In the genomic region with DNA sequence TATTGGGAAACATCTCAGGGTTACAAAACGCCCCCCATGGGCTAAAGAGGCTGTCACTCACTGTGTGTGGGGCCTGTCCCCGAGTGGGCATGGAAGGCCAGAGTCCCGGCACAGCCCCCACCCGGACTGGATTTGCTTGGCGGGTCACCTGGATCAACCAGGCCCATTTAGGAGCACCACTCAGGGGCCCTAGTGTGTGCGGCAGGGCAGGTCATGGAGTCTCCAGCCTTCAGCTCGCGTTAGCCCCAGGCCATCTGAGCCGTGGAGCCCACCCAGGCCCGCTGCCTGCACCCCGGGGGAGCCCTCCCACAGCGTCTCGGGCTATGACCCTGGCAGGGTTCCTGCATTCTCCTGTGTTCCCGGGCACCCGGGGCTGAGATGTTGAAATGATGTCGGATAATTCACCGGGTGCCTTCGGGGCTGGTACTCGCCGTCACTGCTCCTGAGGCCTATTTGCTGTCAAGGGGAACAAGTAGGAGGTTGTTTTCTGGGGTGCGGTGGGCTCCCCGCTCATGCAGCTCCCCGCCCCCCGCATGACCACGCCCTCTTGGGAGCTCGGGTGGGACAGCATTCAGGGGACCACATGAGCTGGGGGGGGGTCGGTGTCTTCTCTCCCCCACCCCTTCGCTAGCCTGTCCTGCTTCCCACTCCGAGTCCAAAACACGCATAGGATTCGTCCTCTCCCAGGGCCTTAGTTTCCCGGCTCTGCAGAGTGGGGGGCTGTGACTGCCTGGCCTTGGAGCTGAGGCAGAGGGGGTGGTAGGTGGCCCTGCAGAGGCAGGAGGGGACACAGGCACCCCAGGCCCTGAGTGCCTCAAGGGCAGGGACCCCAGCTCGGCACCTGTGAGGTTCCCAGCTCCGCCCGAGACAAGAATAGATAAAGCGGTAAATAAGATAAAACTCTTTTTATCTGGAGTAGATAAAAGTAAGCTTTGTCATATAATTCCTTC, we compare ENCODE assay signal across 14 cellular contexts.
DNase-seq lines count a peak whose midpoint lies in the region; ATAC-seq, FAIRE-seq and TF ChIP-seq lines count a peak whose summit lies in the region.
"Had no signal": no experiment of that assay in that cellular context is flagged by ENCODE, and none has a peak within 500 bp of the region (broad histone marks: within the 10 kb centered on the region; RNA-seq: fewer than 3 reads in every experiment).

No MANE protein-coding gene starts in this region.

- no peaks in the 10 kb centered on the region for H3K36me3 ChIP-seq in sigmoid colon

- no peak for FAIRE-seq in GM12891 (lab: Jason Lieb, UNC)

- TF ChIP-seq EP300 in sigmoid colon (IDR thresholded peaks at IDR 0.05), result no peak

- no peak for TF ChIP-seq CTCF in sigmoid colon (IDR thresholded peaks at IDR 0.05)

- ATAC-seq in right cardiac atrium, result no peak

- 76% methylated on average over 36 of the region's 36 CpGs for WGBS in right cardiac atrium
- WGBS in sigmoid colon, 2 donors, result 87 to 90% methylated on average over 36 of the region's 36 CpGs

- DNase-seq in GM12891 (ENCODE audit: insufficient read length, low spot score) (peak; percentile 14), right cardiac atrium (peak; percentile 6 to 41 (median 16)), sigmoid colon (peak; percentile 48), DMS153 (lab: John Stamatoyannopoulos, UW) (no peak), NOMO-1 treated with DMSO at 0.1 percent for 48 hours (lab: John Stamatoyannopoulos, UW; ENCODE audit: unreplicated experiment) (no peak), NCI-H146 (lab: John Stamatoyannopoulos, UW) (no peak)
- DNase-seq in activated CD8-positive, alpha-beta memory T cell treated with anti-CD3 and anti-CD28 coated beads, Interleukin-2, amount 50 U/mL, for 4 hours, result peak; percentile 13
- DNase-seq: activated CD4-positive, alpha-beta T cell treated with anti-CD3 and anti-CD28 coated beads, Interleukin-2, amount 50 U/mL, for 4 hours; anterior cingulate cortex; NCI-H2171; nucleus accumbens; stimulated activated CD4-positive, alpha-beta T cell treated with anti-CD3 and anti-CD28 coated beads, Interleukin-2, amount 100 ng/mL, for 48 hours; stimulated activated naive CD4-positive, alpha-beta T cell treated with Interleukin-2 at 50 U/mL for 16 hours had no signal

- no peaks in the 10 kb centered on the region for H3K4me1 ChIP-seq in right cardiac atrium (ENCODE audit: control insufficient read depth, insufficient read depth, low read length)
- H3K4me1 ChIP-seq in sigmoid colon, result no peaks in the 10 kb centered on the region

- H3K27me3 ChIP-seq in right cardiac atrium (ENCODE audit: control insufficient read depth, insufficient read depth) (no peaks in the 10 kb centered on the region), sigmoid colon (peaks cover 0 to 7% (median 0%) of the 10 kb centered on the region in 3 donors)

- TF ChIP-seq POLR2A in GM12891 (IDR thresholded peaks at IDR 0.05; ENCODE audit: low read depth, low read length) (no peak), sigmoid colon (IDR thresholded peaks at IDR 0.05) (no peak)

- H3K9me3 ChIP-seq in right cardiac atrium (ENCODE audit: control insufficient read depth, low read length) (no peaks in the 10 kb centered on the region), sigmoid colon (no peaks in the 10 kb centered on the region)

- H3K4me3 ChIP-seq in right cardiac atrium (ENCODE audit: low read length) (no peak overlapping the region), sigmoid colon (no peak overlapping the region)

- intact Hi-C loops in right cardiac atrium (cut with DNase I) (loop anchor here in 1 of 4 donors (10.0 kb wide), 1 partner anchor 327 kb away; no protein-coding TSS in a partner anchor), sigmoid colon (cut with DNase I) (no loop called here)

- H3K27ac ChIP-seq in right cardiac atrium (ENCODE audit: low read length), result no peak overlapping the region
- no peak overlapping the region for H3K27ac ChIP-seq in sigmoid colon
- H3K27ac ChIP-seq: HL-60 had no signal

TF ChIP-seq in GM12891, 5 proteins besides CTCF, POLR2A, EP300 and RAD21:
- TF ChIP-seq POU2F2 (IDR thresholded peaks at IDR 0.05; ENCODE audit: low read depth, low read length) (no peak), PAX5 (IDR thresholded peaks at IDR 0.05; ENCODE audit: insufficient read depth, low read length, severe bottlenecking) (no peak), SPI1 (IDR thresholded peaks at IDR 0.05; ENCODE audit: low read depth, low read length) (no peak), TAF1 (IDR thresholded peaks at IDR 0.05; ENCODE audit: low read depth, low read length) (no peak), POLR2AphosphoS5 (IDR thresholded peaks at IDR 0.05; ENCODE audit: low read depth, low read length) (no peak)

Comparison
In these comparisons a context has a peak if more than half of its experiments do, and no peak if none do; other contexts are left out.
1. DNase-seq: peak in GM12891 (single experiment), activated CD8-positive, alpha-beta memory T cell treated with anti-CD3 and anti-CD28 coated beads, Interleukin-2, amount 50 U/mL, for 4 hours (single experiment), right cardiac atrium (3 of 3) and sigmoid colon (single experiment); none in DMS153 (single experiment), NOMO-1 treated with DMSO at 0.1 percent for 48 hours (single experiment) and NCI-H146 (single experiment).